8 cellular contexts compared by ENCODE assay signal in genomic region chr17:79844869-79845600, GRCh38. TPM values are rescaled to one million over a fixed set of nuclear protein-coding genes. Genes with fewer than 3 reads are reported as not detected.
A peak's percentile ranks its signal among the peaks of the same experiment; 100 is the strongest.
DNase-seq lines count a peak whose midpoint lies in the region; ATAC-seq and TF ChIP-seq lines count a peak whose summit lies in the region.

No MANE protein-coding gene starts in this region.

- H3K4me3 Mint-ChIP-seq in Calu3 (ENCODE audit: low read depth, unreplicated experiment): peak overlapping the region; percentile 64
- peak overlapping the region; percentile 83 for H3K4me3 Mint-ChIP-seq in type B pancreatic cell

- H3K9me3 Mint-ChIP-seq in Calu3 (ENCODE audit: low read depth, unreplicated experiment) (no peaks in the 10 kb centered on the region), type B pancreatic cell (no peaks in the 10 kb centered on the region)

- peaks cover 52% of the 10 kb centered on the region for H3K4me1 ChIP-seq in effector memory CD4-positive, alpha-beta T cell (ENCODE audit: control insufficient read depth, insufficient read depth, low read length, poor library complexity, severe bottlenecking)
- peaks cover 52% of the 10 kb centered on the region for H3K4me1 ChIP-seq in mucosa of descending colon (ENCODE audit: low read depth)

- H3K27ac ChIP-seq in effector memory CD4-positive, alpha-beta T cell (ENCODE audit: insufficient read depth, low read length, poor library complexity, severe bottlenecking): no peak overlapping the region

- H3K4me1 Mint-ChIP-seq in Calu3 (ENCODE audit: low read depth, unreplicated experiment): peaks cover 2% of the 10 kb centered on the region
- H3K4me1 Mint-ChIP-seq in type B pancreatic cell (ENCODE audit: unreplicated experiment): peaks cover 36% of the 10 kb centered on the region

- H3K4me3 ChIP-seq in WI38 (ENCODE audit: low read depth, low read length) (no peak overlapping the region), mucosa of descending colon (no peak overlapping the region)
- H3K4me3 ChIP-seq in effector memory CD4-positive, alpha-beta T cell (ENCODE audit: insufficient read depth, low read depth, low read length, poor library complexity, severe bottlenecking): peak overlapping the region; percentile 43

- ATAC-seq in mucosa of descending colon: peak; percentile 74
- no peak for ATAC-seq in GM21381 (IDR thresholded peaks at IDR 0.05; ENCODE audit: unreplicated experiment)

- peaks cover 22% of the 10 kb centered on the region for H3K36me3 Mint-ChIP-seq in Calu3 (ENCODE audit: insufficient read depth, unreplicated experiment)
- H3K36me3 Mint-ChIP-seq in type B pancreatic cell: no peaks in the 10 kb centered on the region

- BruUV-seq in Calu3 (replicated peaks; lab: Mats Ljungman, UMichigan): no TSS peak

- intact Hi-C loops in Calu3 (cut with micrococcal nuclease; ENCODE audit: unreplicated experiment) (no loop called here), mucosa of descending colon (cut with DNase I, micrococcal nuclease) (loop anchor here in 1 of 2 donors (10.0 kb wide), 1 partner anchor 140 kb away; no protein-coding TSS in a partner anchor)

- CTCF ChIA-PET in Calu3 (lab: Charles Lee): interaction anchor here (0.7 to 2.5 kb wide), 9 partner anchors 10 to 147 kb away, joined by 3 to 9 read pairs (median 4); partner anchors contain the start of gene CBX8

- H3K9me3 ChIP-seq in effector memory CD4-positive, alpha-beta T cell (ENCODE audit: control insufficient read depth, low read length): no peaks in the 10 kb centered on the region
- H3K9me3 ChIP-seq in mucosa of descending colon: no peaks in the 10 kb centered on the region

- DNase-seq in Calu3: peak; percentile 70
- DNase-seq in HK-2 (ENCODE audit: unreplicated experiment): peak; percentile 45
- DNase-seq in effector memory CD4-positive, alpha-beta T cell: no peak
- peak; percentile 67 to 80 (median 74) for DNase-seq in mucosa of descending colon
- no peak for DNase-seq in type B pancreatic cell (ENCODE audit: extremely low spot score, unreplicated experiment)
- DNase-seq in NCI-H128 (lab: John Stamatoyannopoulos, UW; ENCODE audit: unreplicated experiment): no peak

- TF ChIP-seq CTCF in Calu3 (IDR thresholded peaks at IDR 0.05; ENCODE audit: unreplicated experiment): peak; percentile 77
- TF ChIP-seq CTCF in WI38 (IDR thresholded peaks at IDR 0.05; ENCODE audit: low read depth, low read length): peak; percentile 55
- TF ChIP-seq CTCF in mucosa of descending colon (IDR thresholded peaks at IDR 0.05): peak; percentile 67
- peak; percentile 88 for TF ChIP-seq CTCF in type B pancreatic cell (conservative IDR thresholded peaks at IDR 0.05)

- H3K27me3 Mint-ChIP-seq in Calu3 (ENCODE audit: unreplicated experiment): peaks cover 31% of the 10 kb centered on the region
- H3K27me3 Mint-ChIP-seq in type B pancreatic cell: peaks cover 43% of the 10 kb centered on the region

- peak overlapping the region; percentile 27 for H3K27ac Mint-ChIP-seq in Calu3 (ENCODE audit: unreplicated experiment)
- H3K27ac Mint-ChIP-seq in type B pancreatic cell: peak overlapping the region; percentile 87

- H3K27me3 ChIP-seq in effector memory CD4-positive, alpha-beta T cell (replicated peaks; ENCODE audit: control insufficient read depth, insufficient read depth, low read length, poor library complexity, severe bottlenecking): peaks cover 39% of the 10 kb centered on the region

- H3K36me3 ChIP-seq in effector memory CD4-positive, alpha-beta T cell (ENCODE audit: control insufficient read depth, insufficient read depth, low read length): no peaks in the 10 kb centered on the region
- no peaks in the 10 kb centered on the region for H3K36me3 ChIP-seq in mucosa of descending colon (ENCODE audit: low read depth)

RNA-seq across cellular contexts. Expression of gene CBX4, which starts 5.8 kb away (rescaled TPM):
- total RNA-seq in Calu3 (2022): 40.2 and 46.8 TPM in 2 replicates
- 10 to 100 TPM; 10.2 to 14.2 (median 13.2) TPM for total RNA-seq in mucosa of descending colon
- total RNA-seq in type B pancreatic cell (ENCODE audit: low replicate concordance): 39.6 and 76.2 TPM in 2 replicates

RNA-seq across cellular contexts. Expression of gene CBX8, which starts 48.2 kb away (rescaled TPM):
- total RNA-seq in Calu3 (2022): 11.1 and 11.8 TPM in 2 replicates
- 1 to 10 TPM; 3.4 to 4.7 (median 4.0) TPM for total RNA-seq in mucosa of descending colon
- 13.3 and 16.0 TPM in 2 replicates for total RNA-seq in type B pancreatic cell (ENCODE audit: low replicate concordance)

Comparison
In these comparisons a context has a peak if more than half of its experiments do, and no peak if none do; other contexts are left out.
1. DNase-seq: peak in Calu3 (single experiment), HK-2 (single experiment) and mucosa of descending colon (3 of 3); none in effector memory CD4-positive, alpha-beta T cell (0 of 3), type B pancreatic cell (single experiment) and NCI-H128 (single experiment).
2. Peak in every context shown above with its lines, with median percentiles within 50 percentile points of each other: CTCF ChIP-seq.